10 cellular contexts compared by ENCODE assay signal in genomic region chr11:79436911-79437273, GRCh38. TPM values are rescaled to one million over a fixed set of nuclear protein-coding genes. Genes with fewer than 3 reads are reported as not detected.
DNase-seq lines count a peak whose midpoint lies in the region; ATAC-seq and TF ChIP-seq lines count a peak whose summit lies in the region.
"Had no signal": no experiment of that assay in that cellular context is flagged by ENCODE, and none has a peak within 500 bp of the region (broad histone marks: within the 10 kb centered on the region; RNA-seq: fewer than 3 reads in every experiment).

No MANE protein-coding gene starts in this region.

- WGBS in heart left ventricle, 4 donors, result 16 to 33% (median 26%) methylated on average over 10 of the region's 10 CpGs

- H3K27me3 ChIP-seq in heart left ventricle, result peaks cover 14 to 84% (median 52%) of the 10 kb centered on the region in 9 donors
- H3K27me3 ChIP-seq in mucosa of rectum (ENCODE audit: control insufficient read depth in 2 of 2, insufficient read depth in 2 of 2, low read length in 2 of 2), result peaks cover 45 to 56% of the 10 kb centered on the region in 2 donors
- peaks cover 74% of the 10 kb centered on the region for H3K27me3 ChIP-seq in upper lobe of right lung

- peak overlapping the region; percentile 49 for H3K4me3 Mint-ChIP-seq in dendritic cell treated with granulocyte-macrophage colony-stimulating factor and Interleukin-4, amounts not matched to agents 40 ng/mL and 50 ng/mL, for 4 days
- H3K4me3 Mint-ChIP-seq: CD8-positive, alpha-beta T cell had no signal

- H3K27me3 Mint-ChIP-seq in dendritic cell treated with granulocyte-macrophage colony-stimulating factor and Interleukin-4, amounts not matched to agents 40 ng/mL and 50 ng/mL, for 4 days, result peaks cover 91% of the 10 kb centered on the region

- peaks cover 0 to 50% (median 30%) of the 10 kb centered on the region in 12 donors for H3K4me1 ChIP-seq in heart left ventricle
- peaks cover 5 to 12% of the 10 kb centered on the region in 2 donors for H3K4me1 ChIP-seq in mucosa of rectum (ENCODE audit: control insufficient read depth in 2 of 2, insufficient read depth in 2 of 2, low read length in 2 of 2)
- peaks cover 29% of the 10 kb centered on the region for H3K4me1 ChIP-seq in upper lobe of right lung

- H3K27ac ChIP-seq in heart left ventricle (peak overlapping the region in 1 of 12 donors; percentile 63), mucosa of rectum (ENCODE audit: low read depth in 2 of 2, low read length in 2 of 2) (no peak overlapping the region), upper lobe of right lung (no peak overlapping the region)
- H3K27ac ChIP-seq: body of pancreas had no signal

- H3K9me3 ChIP-seq in heart left ventricle, result no peaks in the 10 kb centered on the region
- H3K9me3 ChIP-seq in mucosa of rectum (ENCODE audit: control insufficient read depth in 2 of 2, low read length in 2 of 2), result no peaks in the 10 kb centered on the region
- no peaks in the 10 kb centered on the region for H3K9me3 ChIP-seq in upper lobe of right lung
- H3K9me3 ChIP-seq: body of pancreas had no signal

- H3K9ac ChIP-seq in mucosa of rectum (ENCODE audit: low read depth in 1 of 2, low read length in 2 of 2), result no peak overlapping the region

- no peaks in the 10 kb centered on the region for H3K36me3 Mint-ChIP-seq in dendritic cell treated with granulocyte-macrophage colony-stimulating factor and Interleukin-4, amounts not matched to agents 40 ng/mL and 50 ng/mL, for 4 days (ENCODE audit: low read depth)
- H3K36me3 Mint-ChIP-seq: CD8-positive, alpha-beta T cell had no signal

- intact Hi-C loops in heart left ventricle (cut with DNase I), result no loop called here
- intact Hi-C loops in cardiac septum (cut with DNase I), result loop anchor here (10.0 kb wide), 1 partner anchor 202 kb away; no protein-coding TSS in a partner anchor
- intact Hi-C loops in dendritic cell treated with granulocyte-macrophage colony-stimulating factor and Interleukin-4, amounts not matched to agents 40 ng/mL and 50 ng/mL, for 4 days (cut with micrococcal nuclease), result loop anchor here (5.0 kb wide), 1 partner anchor 35 kb away; no protein-coding TSS in a partner anchor
- intact Hi-C loops in upper lobe of right lung (cut with DNase I), result no loop called here

- peak overlapping the region; percentile 31 to 72 (median 54) for H3K4me3 ChIP-seq in heart left ventricle
- H3K4me3 ChIP-seq in mucosa of rectum (ENCODE audit: low read length in 2 of 2), result peak overlapping the region; percentile 33 to 37
- H3K4me3 ChIP-seq in upper lobe of right lung, result peak overlapping the region; percentile 42

- TF ChIP-seq CTCF in heart left ventricle (IDR thresholded peaks at IDR 0.05) (no peak), upper lobe of right lung (IDR thresholded peaks at IDR 0.05) (no peak)

- no peak for TF ChIP-seq POLR2A in heart left ventricle (IDR thresholded peaks at IDR 0.05)

- DNase-seq in heart left ventricle (no peak), cardiac septum (ENCODE audit: low spot score) (no peak), upper lobe of right lung (no peak), HT-29 (ENCODE audit: low spot score) (no peak), T1000 (lab: John Stamatoyannopoulos, UW) (no peak)
- DNase-seq: CD8-positive, alpha-beta T cell had no signal

- H3K9me3 Mint-ChIP-seq in dendritic cell treated with granulocyte-macrophage colony-stimulating factor and Interleukin-4, amounts not matched to agents 40 ng/mL and 50 ng/mL, for 4 days, result no peaks in the 10 kb centered on the region
- H3K9me3 Mint-ChIP-seq: CD8-positive, alpha-beta T cell had no signal

- H3K4me1 Mint-ChIP-seq in dendritic cell treated with granulocyte-macrophage colony-stimulating factor and Interleukin-4, amounts not matched to agents 40 ng/mL and 50 ng/mL, for 4 days (ENCODE audit: low read depth), result peaks cover 36% of the 10 kb centered on the region

- H3K36me3 ChIP-seq in heart left ventricle (no peaks in the 10 kb centered on the region), mucosa of rectum (ENCODE audit: control insufficient read depth in 2 of 2, insufficient read depth in 2 of 2, low read length in 2 of 2) (no peaks in the 10 kb centered on the region), upper lobe of right lung (no peaks in the 10 kb centered on the region)

- no peak overlapping the region for H3K27ac Mint-ChIP-seq in dendritic cell treated with granulocyte-macrophage colony-stimulating factor and Interleukin-4, amounts not matched to agents 40 ng/mL and 50 ng/mL, for 4 days
- H3K27ac Mint-ChIP-seq: CD8-positive, alpha-beta T cell had no signal

- no peak for ATAC-seq in heart left ventricle
- no peak for ATAC-seq in upper lobe of right lung
- ATAC-seq in GM21529 (IDR thresholded peaks at IDR 0.05; ENCODE audit: unreplicated experiment), result no peak
- ATAC-seq: CD8-positive, alpha-beta T cell had no signal

RNA-seq across cellular contexts. Expression of gene TENM4, which starts 3.9 kb away (rescaled TPM):
- total RNA-seq in heart left ventricle, result 1 to 10 TPM in 6 of 9 donors, under 1 TPM in 3; 0.20 to 6.4 (median 1.4) TPM
- under 1 TPM; 0.08 to 0.71 TPM for polyA plus RNA-seq in heart left ventricle
- 3.4 TPM for total RNA-seq in cardiac septum
- total RNA-seq in upper lobe of right lung, result 4.3 TPM
- total RNA-seq in HT-29 (2014; rRNA removed; shearing (Covaris generic)), result not detected in 2 replicates
- total RNA-seq: CD8-positive, alpha-beta T cell had no signal

Comparison
In these comparisons a context has a peak if more than half of its experiments do, and no peak if none do; other contexts are left out.
1. intact Hi-C loops: an anchor here in cardiac septum (10.0 kb wide) and dendritic cell treated with granulocyte-macrophage colony-stimulating factor and Interleukin-4, amounts not matched to agents 40 ng/mL and 50 ng/mL, for 4 days (5.0 kb wide); none called in heart left ventricle and upper lobe of right lung.